Comparison of ENCODE assay signal across 8 cellular contexts in the genomic region with DNA sequence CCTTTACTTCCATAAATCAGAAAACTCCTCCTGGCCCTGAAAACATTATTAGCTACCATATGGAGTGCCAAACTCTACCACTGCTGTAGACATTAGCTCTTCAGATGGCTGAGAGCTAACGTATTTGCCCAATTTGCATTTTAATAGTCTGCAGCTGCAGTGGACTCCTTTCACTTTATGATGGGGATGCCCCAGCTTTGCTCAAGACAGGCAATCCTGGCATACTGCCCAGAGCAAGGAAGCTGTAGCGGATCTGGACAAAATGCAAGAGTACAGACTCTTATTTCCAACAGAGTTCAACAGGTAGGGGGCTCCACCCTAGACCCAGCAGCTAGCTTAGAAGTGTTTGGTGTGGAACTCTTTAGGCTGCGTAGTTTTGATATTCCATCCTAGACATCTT.
A peak's percentile ranks its signal among the peaks of the same experiment; 100 is the strongest.
DNase-seq lines count a peak whose midpoint lies in the region; ATAC-seq and TF ChIP-seq lines count a peak whose summit lies in the region.

No MANE protein-coding gene starts in this region.

- H3K36me3 ChIP-seq in GM06990 (ENCODE audit: control insufficient read depth, insufficient read depth, low read length) (no peaks in the 10 kb centered on the region), KMS-11 (ENCODE audit: insufficient read depth) (no peaks in the 10 kb centered on the region), adipocyte (ENCODE audit: control insufficient read depth, insufficient read depth, low read length, severe bottlenecking) (no peaks in the 10 kb centered on the region)

- H3K9me3 ChIP-seq in adipocyte (ENCODE audit: control insufficient read depth, low read length) = no peaks in the 10 kb centered on the region

- no peaks in the 10 kb centered on the region for H3K79me2 ChIP-seq in KMS-11 (ENCODE audit: insufficient read depth, low read depth)

- no peak overlapping the region for H2AFZ ChIP-seq in KMS-11 (ENCODE audit: low read depth)

- H3K4me3 ChIP-seq in GM06990 (replicated peaks; ENCODE audit: low read depth, low read length) (no peak overlapping the region), KMS-11 (IDR thresholded peaks at IDR 0.05; ENCODE audit: insufficient read depth, low read depth, low read length) (no peak overlapping the region), adipocyte (ENCODE audit: low read length) (no peak overlapping the region)

- no peak overlapping the region for H3K27ac ChIP-seq in KMS-11

- no peak overlapping the region for H3K9ac ChIP-seq in KMS-11
- no peak overlapping the region for H3K9ac ChIP-seq in adipocyte (ENCODE audit: low read length)

- H3K4me2 ChIP-seq in KMS-11 = peak overlapping the region; percentile 26; the same call in 1 of the 2 replicates

- TF ChIP-seq CTCF in GM06990 (IDR thresholded peaks at IDR 0.05; ENCODE audit: insufficient read depth, low read length, poor library complexity, severe bottlenecking) (no peak), KMS-11 (conservative IDR thresholded peaks at IDR 0.05; ENCODE audit: low read depth, low read length) (no peak; the same call in 1 of the 2 replicates)

- peak; percentile 15 for DNase-seq in GM06990 (ENCODE audit: extremely low read depth, insufficient read length)
- DNase-seq in adipocyte (ENCODE audit: low read depth) = peak; percentile 9
- DNase-seq in superior temporal gyrus (ENCODE audit: extremely low spot score) = peak; percentile 35
- no peak for DNase-seq in NOMO-1 (lab: John Stamatoyannopoulos, UW; ENCODE audit: unreplicated experiment in 2 of 2)
- no peak for DNase-seq in NK-92 treated with Interleukin-12 subunit alpha and Interleukin-12 subunit beta, amount 100 ng/mL, for 24 hours (lab: John Stamatoyannopoulos, UW)

- H3K4me1 ChIP-seq in KMS-11 (ENCODE audit: low read depth, poor library complexity, severe bottlenecking) = peaks cover 18% of the 10 kb centered on the region
- peaks cover 6% of the 10 kb centered on the region for H3K4me1 ChIP-seq in adipocyte (ENCODE audit: control insufficient read depth, insufficient read depth, low read length)

- no peaks in the 10 kb centered on the region for H4K20me1 ChIP-seq in KMS-11 (ENCODE audit: insufficient read depth)

- H3K27me3 ChIP-seq in GM06990 (replicated peaks; ENCODE audit: control insufficient read depth, insufficient read depth, low read length) (no peaks in the 10 kb centered on the region), KMS-11 (ENCODE audit: insufficient read depth, low read depth) (no peaks in the 10 kb centered on the region), adipocyte (replicated peaks; ENCODE audit: control insufficient read depth, insufficient read depth, low read length) (no peaks in the 10 kb centered on the region)

- ATAC-seq in GM21723 (IDR thresholded peaks at IDR 0.05; ENCODE audit: unreplicated experiment) (peak; percentile 92), GM18520 (IDR thresholded peaks at IDR 0.05; ENCODE audit: unreplicated experiment) (no peak)

Comparison
In these comparisons a context has a peak if more than half of its experiments do, and no peak if none do; other contexts are left out.
1. DNase-seq: peak in GM06990 (single experiment), adipocyte (single experiment) and superior temporal gyrus (single experiment); none in NOMO-1 (0 of 2) and NK-92 treated with Interleukin-12 subunit alpha and Interleukin-12 subunit beta, amount 100 ng/mL, for 24 hours (single experiment).